Comparison of ENCODE assay signal across 1 cellular context in the genomic region with DNA sequence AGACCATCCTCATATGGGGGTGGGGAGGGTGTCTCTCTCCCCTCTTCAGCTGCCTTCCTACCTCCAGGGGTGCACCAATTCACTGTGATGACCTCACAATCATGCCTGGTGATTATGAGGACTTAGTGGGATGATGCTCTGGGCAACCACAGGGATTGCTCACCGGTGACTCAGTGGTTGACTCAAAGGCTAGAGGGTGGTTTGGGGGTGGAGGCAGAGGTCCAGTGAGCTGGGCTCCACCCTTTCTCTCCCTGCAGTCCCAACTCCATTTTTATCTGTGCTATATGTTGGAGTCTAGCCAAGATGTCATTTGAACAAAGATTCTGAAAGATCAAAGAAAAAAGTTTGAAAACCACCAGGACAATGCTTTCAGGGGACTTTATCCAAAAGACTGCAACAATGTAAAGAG.
TF ChIP-seq lines count a peak whose summit lies in the region.

No MANE protein-coding gene starts in this region.

TF ChIP-seq in HEK293, 187 proteins besides CTCF, POLR2A, EP300 and RAD21 (continued from another document):
- TF ChIP-seq SCRT2 (tag by site-specific recombination; IDR thresholded peaks at IDR 0.05), result no peak
- no peak for TF ChIP-seq REPIN1 (tag by site-specific recombination; IDR thresholded peaks at IDR 0.05; ENCODE audit: low read depth)
- no peak for TF ChIP-seq RBAK (tag by site-specific recombination; IDR thresholded peaks at IDR 0.05)
- TF ChIP-seq, protein P1, sequence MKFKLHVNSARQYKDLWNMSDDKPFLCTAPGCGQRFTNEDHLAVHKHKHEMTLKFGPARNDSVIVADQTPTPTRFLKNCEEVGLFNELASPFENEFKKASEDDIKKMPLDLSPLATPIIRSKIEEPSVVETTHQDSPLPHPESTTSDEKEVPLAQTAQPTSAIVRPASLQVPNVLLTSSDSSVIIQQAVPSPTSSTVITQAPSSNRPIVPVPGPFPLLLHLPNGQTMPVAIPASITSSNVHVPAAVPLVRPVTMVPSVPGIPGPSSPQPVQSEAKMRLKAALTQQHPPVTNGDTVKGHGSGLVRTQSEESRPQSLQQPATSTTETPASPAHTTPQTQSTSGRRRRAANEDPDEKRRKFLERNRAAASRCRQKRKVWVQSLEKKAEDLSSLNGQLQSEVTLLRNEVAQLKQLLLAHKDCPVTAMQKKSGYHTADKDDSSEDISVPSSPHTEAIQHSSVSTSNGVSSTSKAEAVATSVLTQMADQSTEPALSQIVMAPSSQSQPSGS (tag by site-specific recombination; IDR thresholded peaks at IDR 0.05; ENCODE audit: low read depth), result peak; percentile 83
- TF ChIP-seq ZNF707 (tag by site-specific recombination; IDR thresholded peaks at IDR 0.05), result 0 out of 2 replicates have a peak, but pooled peaks have one; percentile 21
- 0 out of 2 replicates have a peak, but pooled peaks have one; percentile 32 for TF ChIP-seq ZNF146 (tag by site-specific recombination; IDR thresholded peaks at IDR 0.05)
- no peak for TF ChIP-seq BCL11B (tag by site-specific recombination; IDR thresholded peaks at IDR 0.05; ENCODE audit: low read depth)
- TF ChIP-seq ZNF335 (tag by site-specific recombination; conservative IDR thresholded peaks at IDR 0.05), result peak; percentile 60
- TF ChIP-seq ZNF404 (tag by site-specific recombination; IDR thresholded peaks at IDR 0.05), result no peak
- no peak for TF ChIP-seq ZNF16 (tag by site-specific recombination; IDR thresholded peaks at IDR 0.05; ENCODE audit: low read depth)
- TF ChIP-seq ZNF266 (tag by site-specific recombination; IDR thresholded peaks at IDR 0.05; ENCODE audit: low read depth), result no peak
- no peak for TF ChIP-seq HOXC10 (CRISPR knock-in tag; IDR thresholded peaks at IDR 0.05)
